Comparison of ENCODE assay signal across 8 cellular contexts in genomic region chr21:41168391-41169257, GRCh38. TPM values are rescaled to one million over a fixed set of nuclear protein-coding genes. Genes with fewer than 3 reads are reported as not detected.
DNase-seq lines count a peak whose midpoint lies in the region; ATAC-seq and TF ChIP-seq lines count a peak whose summit lies in the region.

No MANE protein-coding gene starts in this region.

- H3K27ac Mint-ChIP-seq in activated naive CD4-positive, alpha-beta T cell treated with anti-CD3 and anti-CD28 coated beads, Interleukin-2, amount 10 ng/mL, durations not matched to agents 7 days and 5 days: no peak overlapping the region

- peak; percentile 46 for DNase-seq in activated naive CD4-positive, alpha-beta T cell treated with anti-CD3 and anti-CD28 coated beads, Interleukin-2, amount 10 ng/mL, durations not matched to agents 7 days and 5 days
- no peak for DNase-seq in activated naive CD4-positive, alpha-beta T cell treated with Interleukin-2 at 50 U/mL for 16 hours
- DNase-seq in PC-3 (peak; percentile 61), dorsolateral prefrontal cortex (peak in 8 of 10 donors; percentile 24 to 74 (median 52)), left lobe of liver (ENCODE audit: low spot score) (peak; percentile 49)
- DNase-seq in stimulated activated naive CD8-positive, alpha-beta T cell treated with anti-CD3 and anti-CD28 coated beads, Interleukin-15, Interleukin-2, amounts not matched to agents 100 U/mL and 50 U/mL, for 24 hours: peak; percentile 6
- no peak for DNase-seq in stimulated activated CD4-positive, alpha-beta T cell treated with anti-CD3 and anti-CD28 coated beads, Interleukin-2, amount 100 ng/mL, for 48 hours

- CTCF ChIA-PET in activated naive CD4-positive, alpha-beta T cell treated with anti-CD3 and anti-CD28 coated beads, Interleukin-2, amount 10 ng/mL, durations not matched to agents 7 days and 5 days (lab: Charles Lee): interaction anchor here (0.7 to 0.8 kb wide), 2 partner anchors 14 to 259 kb away, joined by 3 to 4 read pairs; no protein-coding TSS in a partner anchor
- CTCF ChIA-PET in PC-3 (lab: Charles Lee): interaction anchor here (0.7 to 1.3 kb wide), 2 partner anchors 115 to 444 kb away, joined by 3 to 11 read pairs; no protein-coding TSS in a partner anchor

- H4K20me1 ChIP-seq in PC-3 (ENCODE audit: low read length): no peaks in the 10 kb centered on the region

- no peaks in the 10 kb centered on the region for H3K9me2 ChIP-seq in PC-3 (replicated peaks; ENCODE audit: low read length)

- no peaks in the 10 kb centered on the region for H3F3A ChIP-seq in PC-3 (ENCODE audit: low read length, unreplicated experiment)

- POLR2A ChIA-PET in PC-3 (lab: Charles Lee; ENCODE audit: unreplicated experiment): interaction anchor here (0.6 kb wide), 1 partner anchor 397 kb away, joined by 3 read pairs; no protein-coding TSS in a partner anchor

- intact Hi-C loops in PC-3 (cut with micrococcal nuclease) (loop anchor here (5.0 kb wide), 1 partner anchor 254 kb away; no protein-coding TSS in a partner anchor), dorsolateral prefrontal cortex (cut with DNase I) (no loop called here)

- TF ChIP-seq CTCF in PC-3 (conservative IDR thresholded peaks at IDR 0.05; ENCODE audit: low read depth, low read length) (no peak; the same call in 1 of the 2 replicates), dorsolateral prefrontal cortex (IDR thresholded peaks at IDR 0.05 in 54 of 56, conservative IDR thresholded peaks at IDR 0.05 in 2 of 56; ENCODE audit: low read depth in 1 of 56, partially characterized antibody in 56 of 56) (no peak)

- no peaks in the 10 kb centered on the region for H3K36me3 Mint-ChIP-seq in activated naive CD4-positive, alpha-beta T cell treated with anti-CD3 and anti-CD28 coated beads, Interleukin-2, amount 10 ng/mL, durations not matched to agents 7 days and 5 days

- H3K4me3 Mint-ChIP-seq in activated naive CD4-positive, alpha-beta T cell treated with anti-CD3 and anti-CD28 coated beads, Interleukin-2, amount 10 ng/mL, durations not matched to agents 7 days and 5 days: peak overlapping the region; percentile 73

- H3K36me3 ChIP-seq in PC-3 (ENCODE audit: low read depth, low read length): no peaks in the 10 kb centered on the region

- peak overlapping the region; percentile 40 for H3K27ac ChIP-seq in PC-3 (ENCODE audit: low read length)
- H3K27ac ChIP-seq in dorsolateral prefrontal cortex: peak overlapping the region in 34 of 59 donors; percentile 8 to 84 (median 60)

- H3K4me3 ChIP-seq in PC-3 (ENCODE audit: low read length) (peak overlapping the region; percentile 80), dorsolateral prefrontal cortex (peak overlapping the region; percentile 47 to 82 (median 70))

- H3K4me1 Mint-ChIP-seq in activated naive CD4-positive, alpha-beta T cell treated with anti-CD3 and anti-CD28 coated beads, Interleukin-2, amount 10 ng/mL, durations not matched to agents 7 days and 5 days: peaks cover 5% of the 10 kb centered on the region

- no peaks in the 10 kb centered on the region for H3K27me3 ChIP-seq in PC-3 (ENCODE audit: low read length)
- peaks cover 0 to 27% (median 0%) of the 10 kb centered on the region in 45 donors for H3K27me3 ChIP-seq in dorsolateral prefrontal cortex

- H3K9ac ChIP-seq in PC-3 (ENCODE audit: low read length): peak overlapping the region; percentile 87

- peak; percentile 6 for ATAC-seq in PC-3
- ATAC-seq in left lobe of liver: peak; percentile 32
- ATAC-seq in stimulated activated naive CD8-positive, alpha-beta T cell treated with anti-CD3 and anti-CD28 coated beads, Interleukin-15, Interleukin-2, amounts not matched to agents 100 U/mL and 50 U/mL, for 24 hours: peak; percentile 13
- ATAC-seq in GM18907 (IDR thresholded peaks at IDR 0.05; ENCODE audit: unreplicated experiment): no peak

- peak overlapping the region; percentile 68 for H2AFZ ChIP-seq in PC-3 (ENCODE audit: low read length)

- H3K27me3 Mint-ChIP-seq in activated naive CD4-positive, alpha-beta T cell treated with anti-CD3 and anti-CD28 coated beads, Interleukin-2, amount 10 ng/mL, durations not matched to agents 7 days and 5 days: peaks cover 79% of the 10 kb centered on the region

- H3K9me3 Mint-ChIP-seq in activated naive CD4-positive, alpha-beta T cell treated with anti-CD3 and anti-CD28 coated beads, Interleukin-2, amount 10 ng/mL, durations not matched to agents 7 days and 5 days: no peaks in the 10 kb centered on the region

- H3K4me2 ChIP-seq in PC-3 (ENCODE audit: low read length): peak overlapping the region; percentile 92

- peaks cover 51% of the 10 kb centered on the region for H3K4me1 ChIP-seq in PC-3 (ENCODE audit: insufficient read depth, low read length)

- BruUV-seq in PC-3 (replicated peaks; lab: Mats Ljungman, UMichigan): no TSS peak

- peaks cover 48% of the 10 kb centered on the region for H3K79me2 ChIP-seq in PC-3 (ENCODE audit: low read length)

- H3K9me3 ChIP-seq in PC-3 (ENCODE audit: low read length): no peaks in the 10 kb centered on the region

RNA-seq across cellular contexts. Expression of gene BACE2, which starts 0.7 kb away (rescaled TPM):
- 89.2 and 96.2 TPM in 2 replicates for total RNA-seq in PC-3 (2014; rRNA removed)
- 10 to 100 TPM in 87 of 120 experiments, 1 to 10 TPM in 33; 4.1 to 30.8 (median 12.2) TPM for total RNA-seq in dorsolateral prefrontal cortex
- 4.1 TPM for total RNA-seq in left lobe of liver

Comparison
In these comparisons a context has a peak if more than half of its experiments do, and no peak if none do; other contexts are left out.
1. DNase-seq: peak in activated naive CD4-positive, alpha-beta T cell treated with anti-CD3 and anti-CD28 coated beads, Interleukin-2, amount 10 ng/mL, durations not matched to agents 7 days and 5 days (single experiment), PC-3 (single experiment), dorsolateral prefrontal cortex (8 of 10), left lobe of liver (single experiment) and stimulated activated naive CD8-positive, alpha-beta T cell treated with anti-CD3 and anti-CD28 coated beads, Interleukin-15, Interleukin-2, amounts not matched to agents 100 U/mL and 50 U/mL, for 24 hours (single experiment); none in activated naive CD4-positive, alpha-beta T cell treated with Interleukin-2 at 50 U/mL for 16 hours (single experiment) and stimulated activated CD4-positive, alpha-beta T cell treated with anti-CD3 and anti-CD28 coated beads, Interleukin-2, amount 100 ng/mL, for 48 hours (0 of 2).